In genomic region chr6:151440498-151440897, GRCh38 we compare ENCODE assay signal across 14 cellular contexts. TPM values are rescaled to one million over a fixed set of nuclear protein-coding genes. Genes with fewer than 3 reads are reported as not detected.
DNase-seq lines count a peak whose midpoint lies in the region; ATAC-seq and TF ChIP-seq lines count a peak whose summit lies in the region.
"Had no signal": no experiment of that assay in that cellular context is flagged by ENCODE, and none has a peak within 500 bp of the region (broad histone marks: within the 10 kb centered on the region; RNA-seq: fewer than 3 reads in every experiment).

No MANE protein-coding gene starts in this region.

- peak overlapping the region; percentile 4 for H3K27ac Mint-ChIP-seq in T-helper 1 cell treated with Interleukin-12 subunit alpha and Interleukin-12 subunit beta and Interleukin-4 antibody, amounts not matched to agents 30 μg/mL and 1 μg/mL, for 36 hours
- peak overlapping the region; percentile 51 to 84 (median 83) for H3K27ac Mint-ChIP-seq in nephron
- H3K27ac Mint-ChIP-seq: WTC11 had no signal

- H3K27me3 Mint-ChIP-seq in T-helper 1 cell treated with Interleukin-12 subunit alpha and Interleukin-12 subunit beta and Interleukin-4 antibody, amounts not matched to agents 30 μg/mL and 1 μg/mL, for 36 hours (ENCODE audit: low read depth), result no peaks in the 10 kb centered on the region
- no peaks in the 10 kb centered on the region for H3K27me3 Mint-ChIP-seq in nephron (ENCODE audit: low read depth)

- no peak overlapping the region for H3K4me2 ChIP-seq in hepatocyte

- no peak overlapping the region for H3K4me3 Mint-ChIP-seq in T-helper 1 cell treated with Interleukin-12 subunit alpha and Interleukin-12 subunit beta and Interleukin-4 antibody, amounts not matched to agents 30 μg/mL and 1 μg/mL, for 36 hours
- no peak overlapping the region for H3K4me3 Mint-ChIP-seq in nephron
- H3K4me3 Mint-ChIP-seq: WTC11 had no signal

- no peaks in the 10 kb centered on the region for H3K36me3 ChIP-seq in hepatocyte (replicated peaks; ENCODE audit: insufficient read depth, low read depth)
- H3K36me3 ChIP-seq: ovary, thyroid gland had no signal

- no peaks in the 10 kb centered on the region for H3K27me3 ChIP-seq in hepatocyte
- H3K27me3 ChIP-seq: ovary, thyroid gland had no signal

- no peak overlapping the region for H3K27ac ChIP-seq in hepatocyte
- H3K27ac ChIP-seq: 22Rv1 had no signal

- peaks cover 10% of the 10 kb centered on the region for H3K36me3 Mint-ChIP-seq in T-helper 1 cell treated with Interleukin-12 subunit alpha and Interleukin-12 subunit beta and Interleukin-4 antibody, amounts not matched to agents 30 μg/mL and 1 μg/mL, for 36 hours (ENCODE audit: low read depth)
- H3K36me3 Mint-ChIP-seq in nephron (ENCODE audit: low read depth), result peaks cover 18% of the 10 kb centered on the region

- peaks cover 23% of the 10 kb centered on the region for H3K4me1 Mint-ChIP-seq in T-helper 1 cell treated with Interleukin-12 subunit alpha and Interleukin-12 subunit beta and Interleukin-4 antibody, amounts not matched to agents 30 μg/mL and 1 μg/mL, for 36 hours (ENCODE audit: low read depth)
- peaks cover 29% of the 10 kb centered on the region for H3K4me1 Mint-ChIP-seq in nephron
- H3K4me1 Mint-ChIP-seq: WTC11 had no signal

- DNase-seq in T-helper 1 cell (no peak), hepatocyte (ENCODE audit: low spot score) (no peak)
- DNase-seq: activated naive CD4-positive, alpha-beta T cell treated with anti-CD3 and anti-CD28 coated beads, Interleukin-2, amount 50 U/mL, for 16 hours; DMS153; ovary; thyroid gland had no signal

- no peak overlapping the region for H3K4me3 ChIP-seq in hepatocyte
- H3K4me3 ChIP-seq: ovary, thyroid gland had no signal

- WGBS in hepatocyte (ENCODE audit: low lambda C conversion rate, missing lambda C conversion rate), result 88% methylated on average over 1 of the region's 1 CpG

- no peaks in the 10 kb centered on the region for H3K9me2 ChIP-seq in hepatocyte (replicated peaks; ENCODE audit: insufficient read depth)

- no peaks in the 10 kb centered on the region for H3K9me3 ChIP-seq in hepatocyte (ENCODE audit: low read depth)
- H3K9me3 ChIP-seq: ovary, thyroid gland had no signal

- peaks cover 81% of the 10 kb centered on the region for H3K79me2 ChIP-seq in hepatocyte

- H3K4me1 ChIP-seq in hepatocyte (ENCODE audit: insufficient read depth), result peaks cover 22% of the 10 kb centered on the region

- no peaks in the 10 kb centered on the region for H3K9me3 Mint-ChIP-seq in T-helper 1 cell treated with Interleukin-12 subunit alpha and Interleukin-12 subunit beta and Interleukin-4 antibody, amounts not matched to agents 30 μg/mL and 1 μg/mL, for 36 hours
- H3K9me3 Mint-ChIP-seq in nephron, result no peaks in the 10 kb centered on the region
- H3K9me3 Mint-ChIP-seq: WTC11 had no signal

- no peak overlapping the region for H2AFZ ChIP-seq in hepatocyte

- ATAC-seq in GM21423 (IDR thresholded peaks at IDR 0.05; ENCODE audit: unreplicated experiment) (peak; percentile 58), HG03175 (IDR thresholded peaks at IDR 0.05; ENCODE audit: unreplicated experiment) (peak; percentile 67), HG03439 (IDR thresholded peaks at IDR 0.05; ENCODE audit: unreplicated experiment) (no peak), GM21528 (IDR thresholded peaks at IDR 0.05; ENCODE audit: low FRiP score, unreplicated experiment) (no peak)
- ATAC-seq: WTC11 had no signal

- H4K20me1 ChIP-seq in hepatocyte (ENCODE audit: insufficient read depth, poor library complexity, severe bottlenecking), result no peaks in the 10 kb centered on the region

- TF ChIP-seq CTCF in nephron (IDR thresholded peaks at IDR 0.05; ENCODE audit: unreplicated experiment in 3 of 3), result no peak
- no peak for TF ChIP-seq CTCF in hepatocyte (IDR thresholded peaks at IDR 0.05; ENCODE audit: poor library complexity)

RNA-seq across cellular contexts. Expression of gene RMND1, which starts 11.4 kb away (rescaled TPM):
- 41.9 and 43.5 TPM in 2 replicates for total RNA-seq in hepatocyte
- 24.1 and 27.1 TPM in 2 replicates for polyA plus RNA-seq in hepatocyte

RNA-seq across cellular contexts. Expression of gene ZBTB2, which starts 49.1 kb away (rescaled TPM):
- total RNA-seq in hepatocyte, result 17.3 and 17.4 TPM in 2 replicates
- 10.2 and 10.6 TPM in 2 replicates for polyA plus RNA-seq in hepatocyte

RNA-seq across cellular contexts. Expression of gene CCDC170, which starts 53.3 kb away (rescaled TPM):
- total RNA-seq in hepatocyte, result 0.88 and 1.2 TPM in 2 replicates
- 0.60 and 1.2 TPM in 2 replicates for polyA plus RNA-seq in hepatocyte

Comparison
In these comparisons a context has a peak if more than half of its experiments do, and no peak if none do; other contexts are left out.
1. ATAC-seq: peak in GM21423 (single experiment) and HG03175 (single experiment); none in HG03439 (single experiment) and GM21528 (single experiment).